8 cellular contexts compared by ENCODE assay signal in genomic region chr9:96413312-96414221, GRCh38. TPM values are rescaled to one million over a fixed set of nuclear protein-coding genes. Genes with fewer than 3 reads are reported as not detected.
DNase-seq lines count a peak whose midpoint lies in the region; FAIRE-seq and TF ChIP-seq lines count a peak whose summit lies in the region.

No MANE protein-coding gene starts in this region.

- TF ChIP-seq CTCF in brain (conservative IDR thresholded peaks at IDR 0.05) = no peak
- no peak for TF ChIP-seq CTCF in spleen (IDR thresholded peaks at IDR 0.05 in 8 of 11, conservative IDR thresholded peaks at IDR 0.05 in 3 of 11)

- peak overlapping the region in 2 of 8 donors; percentile 5 to 54 for H3K4me3 ChIP-seq in spleen

- peaks cover 25% of the 10 kb centered on the region for H3K4me1 Mint-ChIP-seq in brain

- H3K27ac Mint-ChIP-seq in brain = peak overlapping the region; percentile 18 to 82 (median 62)

- intact Hi-C loops in spleen (cut with DNase I; ENCODE audit: low total_unique reads) = no loop called here

- peak overlapping the region; percentile 28 to 67 (median 41) for H3K4me3 Mint-ChIP-seq in brain

- H3K27me3 Mint-ChIP-seq in brain = no peaks in the 10 kb centered on the region

- DNase-seq in AML-193 (lab: John Stamatoyannopoulos, UW) (peak; percentile 61 to 69), GM19239 (ENCODE audit: insufficient read length, low spot score) (no peak), NCI-H2081 (lab: John Stamatoyannopoulos, UW) (peak; percentile 59 to 72), spleen (no peak), LoVo (ENCODE audit: low spot score) (no peak), GM03348 (ENCODE audit: low spot score) (no peak), COLO668 (lab: John Stamatoyannopoulos, UW; ENCODE audit: unreplicated experiment) (no peak)

- H3K36me3 ChIP-seq in spleen = no peaks in the 10 kb centered on the region

- no peaks in the 10 kb centered on the region for H3K36me3 Mint-ChIP-seq in brain

- H3K9me3 Mint-ChIP-seq in brain = peaks cover 0 to 2% (median 0%) of the 10 kb centered on the region in 5 experiments

- no peaks in the 10 kb centered on the region for H3K27me3 ChIP-seq in spleen (replicated peaks in 1 of 7)

- peak overlapping the region in 7 of 8 donors; percentile 33 to 84 (median 71) for H3K27ac ChIP-seq in spleen

- H3K9me3 ChIP-seq in spleen = no peaks in the 10 kb centered on the region

- no peak for TF ChIP-seq POLR2A in spleen (IDR thresholded peaks at IDR 0.05)

- peaks cover 5 to 59% (median 39%) of the 10 kb centered on the region in 6 donors for H3K4me1 ChIP-seq in spleen

- 17 to 30% (median 21%) methylated on average over 7 of the region's 7 CpGs for WGBS in spleen, 5 donors

- FAIRE-seq in GM19239 (lab: Jason Lieb, UNC) = peak; percentile 75

RNA-seq across cellular contexts. Expression of gene ZNF367, which starts 4.6 kb away (rescaled TPM):
- polyA plus RNA-seq in brain (ENCODE audit: insufficient read depth, low read depth, low replicate concordance) (10.4 TPM), spleen (1 to 10 TPM in 2 of 3 donors, under 1 TPM in 1; 0.93 to 2.1 (median 1.4) TPM)
- total RNA-seq in spleen = 1 to 10 TPM; 1.2 to 3.7 (median 2.2) TPM

RNA-seq across cellular contexts. Expression of gene SLC35D2, which starts 30.1 kb away (rescaled TPM):
- polyA plus RNA-seq in brain (ENCODE audit: insufficient read depth, low read depth, low replicate concordance) = 8.8 TPM
- 10 to 100 TPM; 10.9 to 20.9 (median 17.4) TPM for total RNA-seq in spleen
- polyA plus RNA-seq in spleen = 10 to 100 TPM in 2 of 3 donors, 1 to 10 TPM in 1; 9.8 to 11.1 (median 10.1) TPM

RNA-seq across cellular contexts. Expression of gene HABP4, which starts 36.4 kb away (rescaled TPM):
- polyA plus RNA-seq in brain (ENCODE audit: insufficient read depth, low read depth, low replicate concordance) = 44.6 TPM
- 10 to 100 TPM in 1 of 7 donors, 1 to 10 TPM in 6; 6.3 to 10.6 (median 7.9) TPM for total RNA-seq in spleen
- 1 to 10 TPM; 6.8 to 9.2 (median 7.0) TPM for polyA plus RNA-seq in spleen

Comparison
In these comparisons a context has a peak if more than half of its experiments do, and no peak if none do; other contexts are left out.
1. DNase-seq: peak in AML-193 (2 of 2) and NCI-H2081 (2 of 2); none in GM19239 (single experiment), spleen (single experiment), LoVo (single experiment), GM03348 (single experiment) and COLO668 (single experiment).